In the genomic region with DNA sequence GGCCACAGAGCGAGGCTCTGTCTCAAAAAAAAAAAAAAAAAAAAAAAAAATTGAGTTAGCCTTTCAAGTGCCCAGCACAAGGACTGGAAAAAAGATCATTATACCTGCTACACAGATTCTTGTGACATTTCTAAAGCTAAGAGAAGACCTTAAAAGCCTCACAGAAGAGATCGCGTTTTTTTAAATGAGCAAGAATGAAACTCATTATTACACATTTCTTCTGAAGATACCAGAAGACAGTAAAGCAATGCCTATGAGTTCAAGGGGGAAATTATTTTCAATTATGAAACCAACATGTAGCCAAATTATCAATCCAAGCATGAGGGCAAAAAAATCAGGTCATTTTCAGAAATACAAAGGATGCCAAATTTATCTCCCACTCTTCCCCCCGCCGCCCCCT, we compare ENCODE assay signal across 33 cellular contexts. TPM values are rescaled to one million over a fixed set of nuclear protein-coding genes. Genes with fewer than 3 reads are reported as not detected.
DNase-seq lines count a peak whose midpoint lies in the region; ATAC-seq, FAIRE-seq and TF ChIP-seq lines count a peak whose summit lies in the region.
"Had no signal": no experiment of that assay in that cellular context is flagged by ENCODE, and none has a peak within 500 bp of the region (broad histone marks: within the 10 kb centered on the region; RNA-seq: fewer than 3 reads in every experiment).

No MANE protein-coding gene starts in this region.

- TF ChIP-seq RAD21 in GM12878 (IDR thresholded peaks at IDR 0.05; ENCODE audit: insufficient read depth, low read depth, low read length): no peak

- intact Hi-C loops in GM12878 (cut with micrococcal nuclease; ENCODE audit: unreplicated experiment): no loop called here

- no peak for FAIRE-seq in GM12878 (lab: Jason Lieb, UNC)
- FAIRE-seq: endometrium, kidney had no signal

- TF ChIP-seq POLR2A in GM12878 (IDR thresholded peaks at IDR 0.05; ENCODE audit: low read depth, low read length): no peak

- no peaks in the 10 kb centered on the region for H3K27me3 Mint-ChIP-seq in activated T-cell treated with anti-CD3 and anti-CD28 coated beads, Interleukin-2, amount 50 U/mL, for 72 hours (ENCODE audit: low read depth)

- POLR2A ChIA-PET in GM12878 (lab: Charles Lee): interaction anchor here (0.6 to 0.7 kb wide), 5 partner anchors 28 to 1804 kb away, joined by 3 to 4 read pairs (median 3); no protein-coding TSS in a partner anchor

- H3K4me2 ChIP-seq in GM12878 (ENCODE audit: control insufficient read depth, insufficient read depth): no peak overlapping the region
- H3K4me2 ChIP-seq: BLaER1 treated with 17β-estradiol and CSF1 and Interleukin-3, amounts not matched to agents 10 nM and 100 nM; SK-N-SH had no signal

- CTCF ChIA-PET in GM12878 (lab: Yijun Ruan, JAX): interaction anchor here (0.5 to 1.2 kb wide), 5 partner anchors 10 to 1229 kb away, joined by 3 to 4 read pairs (median 3); no protein-coding TSS in a partner anchor

- H3K36me3 Mint-ChIP-seq in activated T-cell treated with anti-CD3 and anti-CD28 coated beads, Interleukin-2, amount 50 U/mL, for 72 hours (ENCODE audit: insufficient read depth in 2 of 2): peaks cover 15 to 49% of the 10 kb centered on the region in 2 donors

- in situ Hi-C loops in GM12878 (cut with MboI): no loop called here

- SMC1A ChIA-PET in GM12878 (lab: Charles Lee; ENCODE audit: uncharacterized antibody, unreplicated experiment): interaction anchor here (1.1 kb wide), 1 partner anchor 14 kb away, joined by 3 read pairs; no protein-coding TSS in a partner anchor

- H3K9ac ChIP-seq in GM12878 (ENCODE audit: control insufficient read depth, insufficient read depth, low read length): no peak overlapping the region
- H3K9ac ChIP-seq: BLaER1 treated with 17β-estradiol and CSF1 and Interleukin-3, amounts not matched to agents 10 nM and 100 nM; GM23248; SK-N-SH had no signal

- no peak for TF ChIP-seq EP300 in GM12878 (IDR thresholded peaks at IDR 0.05; ENCODE audit: borderline replicate concordance in 1 of 2, control insufficient read depth in 1 of 2, low read depth in 2 of 2, low read length in 2 of 2)

- no peaks in the 10 kb centered on the region for H3K9me3 ChIP-seq in GM12878 (replicated peaks; ENCODE audit: control insufficient read depth, insufficient read depth, low read length)
- H3K9me3 ChIP-seq: adrenal gland; BLaER1 treated with 17β-estradiol and CSF1 and Interleukin-3, amounts not matched to agents 10 nM and 100 nM; body of pancreas; Caco-2; esophagus squamous epithelium; heart right ventricle; SK-N-SH; tibial artery had no signal

- peak overlapping the region in 1 of 2 donors; percentile 45 for H3K4me3 Mint-ChIP-seq in activated T-cell treated with anti-CD3 and anti-CD28 coated beads, Interleukin-2, amount 50 U/mL, for 72 hours

- no peak overlapping the region for H3K4me3 ChIP-seq in GM12878
- H3K4me3 ChIP-seq: adrenal gland; BLaER1 treated with 17β-estradiol and CSF1 and Interleukin-3, amounts not matched to agents 10 nM and 100 nM; body of pancreas; esophagus squamous epithelium; GM23248; heart right ventricle; tibial artery had no signal

- 39% methylated on average over 4 of the region's 5 CpGs for WGBS in GM12878 (ENCODE audit: insufficient coverage, insufficient replicate concordance, low lambda C conversion rate, missing lambda C conversion rate)

- H3K4me1 Mint-ChIP-seq in activated T-cell treated with anti-CD3 and anti-CD28 coated beads, Interleukin-2, amount 50 U/mL, for 72 hours (ENCODE audit: low read depth): peaks cover 29% of the 10 kb centered on the region

- no peak overlapping the region for H2AFZ ChIP-seq in GM12878 (ENCODE audit: control insufficient read depth, low read depth, low read length)
- H2AFZ ChIP-seq: GM23248 had no signal

- RAD21 ChIA-PET in GM12878 (lab: Charles Lee; ENCODE audit: unreplicated experiment): interaction anchor here (1.0 to 1.2 kb wide), 3 partner anchors 13 to 103 kb away, joined by 3 to 5 read pairs (median 3); no protein-coding TSS in a partner anchor

- peaks cover 12% of the 10 kb centered on the region for H3K79me2 ChIP-seq in GM12878 (ENCODE audit: control insufficient read depth, insufficient read depth, low read length)

- no peaks in the 10 kb centered on the region for H3K4me1 ChIP-seq in GM12878 (ENCODE audit: control insufficient read depth, insufficient read depth, low read length)
- H3K4me1 ChIP-seq: adrenal gland, Caco-2 had no signal

- no peak for DNase-seq in activated T-cell treated with anti-CD3 and anti-CD28 coated beads, Interleukin-2, amount 50 U/mL, for 72 hours
- DNase-seq in activated T-cell treated with anti-CD3 and anti-CD28 coated beads for 4 hours (no peak), GM20000 (ENCODE audit: low spot score) (peak; percentile 14), GM12878 (ENCODE audit: low read depth, low spot score) (no peak), amygdala (lab: John Stamatoyannopoulos, UW) (no peak), SKM-1 treated with dmso at 0.1 percent for 144 hours (lab: John Stamatoyannopoulos, UW; ENCODE audit: unreplicated experiment) (no peak)
- DNase-seq: activated CD4-positive, alpha-beta T cell treated with anti-CD3 and anti-CD28 coated beads for 48 hours; activated CD8-positive, alpha-beta memory T cell treated with anti-CD3 and anti-CD28 coated beads, Interleukin-2, amount 50 U/mL, for 4 hours; activated gamma-delta T cell treated with Interleukin-2 at 50 U/mL for 16 hours; adrenal gland; body of pancreas; Caco-2; DMS53; esophagus squamous epithelium; foreskin keratinocyte; GM23248; heart right ventricle; kidney; left ventricle myocardium superior; MV-4-11; NCI-H1436 treated with DMSO at 0.1 percent for 48 hours; NCI-H2081 treated with DMSO at 0.1 percent for 48 hours; NCI-H226; NCI-H69; posterior cingulate gyrus; right cardiac atrium; SK-N-SH; stimulated activated CD4-positive, alpha-beta T cell treated with anti-CD3 and anti-CD28 coated beads, Interleukin-2, amount 100 ng/mL, for 24 hours; tibial artery had no signal

- no peaks in the 10 kb centered on the region for H3K9me3 Mint-ChIP-seq in activated T-cell treated with anti-CD3 and anti-CD28 coated beads, Interleukin-2, amount 50 U/mL, for 72 hours

- no peak overlapping the region for H3K27ac ChIP-seq in GM12878 (ENCODE audit: control insufficient read depth, insufficient read depth)
- H3K27ac ChIP-seq: adrenal gland; BLaER1 treated with 17β-estradiol and CSF1 and Interleukin-3, amounts not matched to agents 10 nM and 100 nM; body of pancreas; esophagus squamous epithelium; foreskin keratinocyte; GM23248; heart right ventricle; tibial artery had no signal

- BruUV-seq in GM12878 (replicated peaks; lab: Mats Ljungman, UMichigan): no TSS peak

- no peaks in the 10 kb centered on the region for H4K20me1 ChIP-seq in GM12878 (ENCODE audit: control insufficient read depth, insufficient read depth)

- H3K27ac Mint-ChIP-seq in activated T-cell treated with anti-CD3 and anti-CD28 coated beads, Interleukin-2, amount 50 U/mL, for 72 hours: peak overlapping the region; percentile 63

- ATAC-seq in activated T-cell treated with anti-CD3 and anti-CD28 coated beads, Interleukin-2, amount 50 U/mL, for 72 hours (replicated peaks in 1 of 2): peak; percentile 36 to 50
- ATAC-seq in GM12878: peak; percentile 65
- no peak for ATAC-seq in GM19035 (IDR thresholded peaks at IDR 0.05; ENCODE audit: unreplicated experiment)
- ATAC-seq: body of pancreas, foreskin keratinocyte, heart right ventricle, left ventricle myocardium superior, right cardiac atrium, Right ventricle myocardium inferior had no signal

- H3K27me3 ChIP-seq in GM12878 (replicated peaks in 1 of 2; ENCODE audit: control insufficient read depth in 2 of 2, insufficient read depth in 2 of 2, low read length in 1 of 2): no peaks in the 10 kb centered on the region
- H3K27me3 ChIP-seq: adrenal gland; BLaER1 treated with 17β-estradiol and CSF1 and Interleukin-3, amounts not matched to agents 10 nM and 100 nM; body of pancreas; esophagus squamous epithelium; foreskin keratinocyte; heart right ventricle; tibial artery had no signal

- peaks cover 2 to 39% of the 10 kb centered on the region in 2 experiments for H3K36me3 ChIP-seq in GM12878 (ENCODE audit: control insufficient read depth in 2 of 2, insufficient read depth in 2 of 2, low read length in 1 of 2)

- TF ChIP-seq CTCF in GM20000 (IDR thresholded peaks at IDR 0.05; ENCODE audit: extremely low read depth, missing control alignments) (no peak), GM12878 (IDR thresholded peaks at IDR 0.05 in 2 of 3, conservative IDR thresholded peaks at IDR 0.05 in 1 of 3; ENCODE audit: control insufficient read depth in 2 of 3, extremely low read depth in 1 of 3, insufficient read depth in 1 of 3, low read depth in 3 of 3, low read length in 3 of 3) (no peak)

TF ChIP-seq in GM12878, 131 proteins besides CTCF, POLR2A, EP300 and RAD21:
- TF ChIP-seq PAX8 (IDR thresholded peaks at IDR 0.05): no peak
- TF ChIP-seq ZNF217 (IDR thresholded peaks at IDR 0.05): no peak
- peak; percentile 48; the same call in 1 of the 2 replicates for TF ChIP-seq JUNB (IDR thresholded peaks at IDR 0.05)
- TF ChIP-seq TARDBP (IDR thresholded peaks at IDR 0.05; ENCODE audit: borderline replicate concordance): no peak
- TF ChIP-seq KLF5 (IDR thresholded peaks at IDR 0.05; ENCODE audit: partially characterized antibody): no peak
- no peak for TF ChIP-seq JUND (IDR thresholded peaks at IDR 0.05; ENCODE audit: low read depth, low read length)
- no peak for TF ChIP-seq RCOR1 (conservative IDR thresholded peaks at IDR 0.05; ENCODE audit: low read depth, low read length)
- no peak for TF ChIP-seq ZNF622 (IDR thresholded peaks at IDR 0.05)

RNA-seq across cellular contexts. Expression of gene MED13, which starts 56.8 kb away (rescaled TPM):
- 10 to 100 TPM; 59.9 to 61.6 TPM for total RNA-seq in activated T-cell treated with anti-CD3 and anti-CD28 coated beads, Interleukin-2, amount 50 U/mL, for 72 hours
- 241 and 272 TPM in 2 replicates for total RNA-seq in GM12878 (2013; cell fraction: nucleolus; rRNA removed)
- total RNA-seq in GM12878 (2014; rRNA removed) (29.3 and 38.7 TPM in 2 replicates), GM12878 (2014; rRNA removed; fragmentation: Illumina TruSeq; extraction: Trizol) (47.9 and 49.7 TPM in 2 replicates), GM12878 (2021) (47.5 and 49.5 TPM in 2 replicates)
- 12.7 TPM for polyA plus RNA-seq in GM12878 (2011; ENCODE audit: low read depth)
- polyA plus RNA-seq in GM12878 (2011; rRNA removed) (41.3 and 43.3 TPM in 2 replicates), GM12878 (2014; fragmentation: Illumina TruSeq; extraction: Trizol) (33.4 and 33.5 TPM in 2 replicates), GM12878 (2014; fragmentation: Nextera tagmentation; extraction: Ambion mirVana) (1 to 10 TPM; 5.4 to 6.7 TPM), GM12878 (2014; rRNA removed) (13.3 and 13.7 TPM in 2 replicates), GM12878 (2016; fragmentation: Nextera tagmentation; extraction: Ambion mirVana) (1 to 10 TPM; 4.6 to 4.7 TPM)
- polyA plus RNA-seq in GM12878 (2011; cell fraction: cytosol; rRNA removed): 17.4 and 22.9 TPM in 2 replicates
- polyA plus RNA-seq in GM12878 (2011; cell fraction: nucleus; rRNA removed): 28.9 and 29.1 TPM in 2 replicates
- polyA plus RNA-seq in GM12878 (2012): 12.0 and 16.6 TPM in 2 replicates
- 159 and 219 TPM in 2 replicates for polyA minus RNA-seq in GM12878 (2011; rRNA and poly(A)+ RNA removed)
- 36.9 and 43.6 TPM in 2 replicates for polyA minus RNA-seq in GM12878 (2011; cell fraction: cytosol; rRNA and poly(A)+ RNA removed)
- polyA minus RNA-seq in GM12878 (2011; cell fraction: nucleus; rRNA and poly(A)+ RNA removed): 68.2 and 98.2 TPM in 2 replicates
